In the genomic region with DNA sequence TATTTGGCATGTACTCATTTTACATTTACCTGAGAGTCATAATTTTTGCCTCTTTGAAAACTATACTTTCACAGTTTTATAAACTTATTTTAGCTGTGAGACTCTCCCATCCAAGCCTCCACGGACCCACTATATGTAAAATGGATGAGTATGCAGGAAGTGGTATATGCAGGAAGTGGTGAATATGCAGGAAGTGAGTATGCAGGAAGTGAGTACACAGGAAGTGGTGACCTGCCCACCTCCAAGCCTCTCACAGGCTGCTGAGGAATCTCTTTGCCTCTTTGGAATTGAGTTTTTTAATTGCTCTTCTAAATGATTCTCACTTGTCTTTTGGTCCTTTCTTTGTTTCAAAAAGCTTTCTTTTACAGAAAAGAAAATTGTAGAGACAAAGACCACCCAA, we compare ENCODE assay signal across 9 cellular contexts.
DNase-seq lines count a peak whose midpoint lies in the region; ATAC-seq lines count a peak whose summit lies in the region.
"Had no signal": no experiment of that assay in that cellular context is flagged by ENCODE, and none has a peak within 500 bp of the region (broad histone marks: within the 10 kb centered on the region; RNA-seq: fewer than 3 reads in every experiment).

No MANE protein-coding gene starts in this region.

- no peak overlapping the region for H2AK5ac ChIP-seq in neuronal stem cell (ENCODE audit: low read depth, low read length)

- DNase-seq in Jurkat, Clone E6-1 (ENCODE audit: low read depth, low spot score) = peak; percentile 73
- DNase-seq in activated CD8-positive, alpha-beta memory T cell treated with anti-CD3 and anti-CD28 coated beads for 4 hours (ENCODE audit: low read depth in 2 of 2) = peak; percentile 10 to 33
- no peak for DNase-seq in neuronal stem cell (ENCODE audit: low spot score)
- no peak for DNase-seq in DMS79 (lab: John Stamatoyannopoulos, UW)
- no peak for DNase-seq in NCI-H1436 (lab: John Stamatoyannopoulos, UW)
- no peak for DNase-seq in pons (ENCODE audit: low spot score)
- no peak for DNase-seq in H7

- no peak overlapping the region for H3K14ac ChIP-seq in neuronal stem cell (ENCODE audit: low read length)

- H3K9me3 ChIP-seq in neuronal stem cell (replicated peaks in 1 of 2; ENCODE audit: control insufficient read depth in 2 of 2, insufficient read depth in 1 of 2, low read depth in 1 of 2, low read length in 2 of 2) = peaks cover 0 to 16% of the 10 kb centered on the region in 2 donors

- peaks cover 0 to 4% of the 10 kb centered on the region in 2 donors for H3K4me1 ChIP-seq in neuronal stem cell (ENCODE audit: control insufficient read depth in 2 of 2, insufficient read depth in 1 of 2, low read depth in 1 of 2, low read length in 2 of 2)

- whole genome bisulfite sequencing in neuronal stem cell (ENCODE audit: extremely low coverage in 2 of 2, insufficient read length in 2 of 2, insufficient replicate concordance in 1 of 2), 2 donors = no CpG with 5 or more reads among the region's 1 CpG

- no peak overlapping the region for H2BK120ac ChIP-seq in neuronal stem cell (ENCODE audit: low read depth, low read length)

- no peak overlapping the region for H2BK5ac ChIP-seq in neuronal stem cell (ENCODE audit: low read length)

- no peak overlapping the region for H3K9ac ChIP-seq in neuronal stem cell (ENCODE audit: low read depth, low read length, poor library complexity)

- peak overlapping the region; percentile 57 for H2AFZ ChIP-seq in neuronal stem cell (ENCODE audit: low read length)

- H3K18ac ChIP-seq in neuronal stem cell (ENCODE audit: low read length) = no peak overlapping the region

- H4K8ac ChIP-seq in neuronal stem cell (ENCODE audit: low read depth, low read length) = no peak overlapping the region

- no peak overlapping the region for H3K27ac ChIP-seq in neuronal stem cell (replicated peaks; ENCODE audit: low read length)
- H3K27ac ChIP-seq: SK-N-MC had no signal

- H3K4me2 ChIP-seq in neuronal stem cell (ENCODE audit: insufficient read depth, low read length, poor library complexity, severe bottlenecking) = no peak overlapping the region

- no peak overlapping the region for H3K23ac ChIP-seq in neuronal stem cell (ENCODE audit: low read depth, low read length, poor library complexity)

- H3K4ac ChIP-seq in neuronal stem cell (ENCODE audit: low read length) = no peak overlapping the region

- peak; percentile 92 for ATAC-seq in GM19467 (IDR thresholded peaks at IDR 0.05; ENCODE audit: unreplicated experiment)

- H2BK15ac ChIP-seq in neuronal stem cell (ENCODE audit: low read length) = no peak overlapping the region

- no peak overlapping the region for H4K91ac ChIP-seq in neuronal stem cell (ENCODE audit: low read depth, low read length, poor library complexity)

- no peak overlapping the region for H2BK12ac ChIP-seq in neuronal stem cell (ENCODE audit: low read length)

- H3K4me3 ChIP-seq in Jurkat, Clone E6-1 (ENCODE audit: low read length) = no peak overlapping the region
- H3K4me3 ChIP-seq in neuronal stem cell (ENCODE audit: low read length in 2 of 2) = no peak overlapping the region
- no peak overlapping the region for H3K4me3 ChIP-seq in H7 (ENCODE audit: insufficient read depth, low read depth, low read length)
- H3K4me3 ChIP-seq: SK-N-MC had no signal

- H3K27me3 ChIP-seq in neuronal stem cell (ENCODE audit: control insufficient read depth in 3 of 3, insufficient read depth in 3 of 3, low read depth in 1 of 3, low read length in 3 of 3) (no peaks in the 10 kb centered on the region), H7 (ENCODE audit: control insufficient read depth, insufficient read depth, low read length) (no peaks in the 10 kb centered on the region)

- no peaks in the 10 kb centered on the region for H3K79me1 ChIP-seq in neuronal stem cell (ENCODE audit: low read depth, low read length)

- H3K36me3 ChIP-seq in neuronal stem cell (replicated peaks in 1 of 2; ENCODE audit: control insufficient read depth in 2 of 2, insufficient read depth in 2 of 2, low read length in 2 of 2) (no peaks in the 10 kb centered on the region), H7 (replicated peaks; ENCODE audit: control insufficient read depth, insufficient read depth, low read length) (no peaks in the 10 kb centered on the region)

Comparison
In these comparisons a context has a peak if more than half of its experiments do, and no peak if none do; other contexts are left out.
1. DNase-seq: peak in Jurkat, Clone E6-1 (single experiment) and activated CD8-positive, alpha-beta memory T cell treated with anti-CD3 and anti-CD28 coated beads for 4 hours (2 of 2); none in neuronal stem cell (single experiment), DMS79 (single experiment), NCI-H1436 (single experiment), pons (single experiment) and H7 (single experiment).